ENCODE assay signal across 17 cellular contexts in the genomic region with DNA sequence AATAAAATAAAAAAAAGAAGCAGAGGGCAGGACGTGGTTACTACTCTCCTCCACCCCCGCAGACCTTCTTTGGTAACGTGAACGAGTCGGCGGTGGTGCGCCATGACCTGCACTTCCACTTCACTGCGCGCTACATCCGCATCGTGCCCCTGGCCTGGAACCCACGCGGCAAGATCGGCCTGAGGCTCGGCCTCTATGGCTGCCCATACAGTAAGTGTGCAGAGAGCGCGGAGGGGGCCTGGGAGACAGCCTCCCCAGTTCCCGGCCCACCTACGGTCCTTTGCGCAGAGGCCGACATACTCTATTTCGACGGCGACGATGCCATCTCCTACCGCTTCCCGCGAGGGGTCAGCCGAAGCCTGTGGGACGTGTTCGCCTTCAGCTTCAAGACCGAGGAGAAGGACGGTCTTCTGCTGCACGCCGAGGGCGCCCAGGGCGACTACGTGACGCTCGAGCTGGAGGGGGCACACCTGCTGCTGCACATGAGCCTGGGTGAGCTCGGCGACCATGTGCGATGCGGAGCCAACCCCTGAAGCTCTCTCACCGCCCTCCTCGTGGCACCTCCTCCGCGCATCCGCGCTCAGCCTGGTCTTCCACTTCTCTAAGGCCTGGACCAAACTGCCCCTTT.
"Had no signal": no experiment of that assay in that cellular context is flagged by ENCODE, and none has a peak within 500 bp of the region (broad histone marks: within the 10 kb centered on the region; RNA-seq: fewer than 3 reads in every experiment).

No MANE protein-coding gene starts in this region.

- H3K4me3 Mint-ChIP-seq: activated CD4-positive, alpha-beta memory T cell treated with anti-CD3 and anti-CD28 coated beads, Interleukin-2, amount 10 ng/mL, durations not matched to agents 7 days and 5 days; activated CD8-positive, alpha-beta memory T cell treated with anti-CD3 and anti-CD28 coated beads, Interleukin-2, amount 10 ng/mL, durations not matched to agents 7 days and 5 days; activated naive CD8-positive, alpha-beta T cell; dendritic cell treated with granulocyte-macrophage colony-stimulating factor and Interleukin-4, amounts not matched to agents 40 ng/mL and 50 ng/mL, for 4 days; T-helper 2 cell treated with Interferon-gamma antibody and Interleukin-4, amounts not matched to agents 5 μg/mL and 100 μg/mL, for 36 hours had no signal

- H3K27me3 ChIP-seq: cardiac muscle cell, foreskin keratinocyte, pancreas, tibial artery had no signal

- H3K4me1 ChIP-seq: foreskin keratinocyte had no signal

- DNase-seq: activated CD4-positive, alpha-beta memory T cell treated with anti-CD3 and anti-CD28 coated beads, Interleukin-2, amount 10 ng/mL, durations not matched to agents 7 days and 5 days; activated CD8-positive, alpha-beta memory T cell treated with anti-CD3 and anti-CD28 coated beads, Interleukin-2, amount 10 ng/mL, durations not matched to agents 7 days and 5 days; effector memory CD8-positive, alpha-beta T cell; foreskin keratinocyte; left ventricle myocardium inferior; mammary epithelial cell; midbrain; spleen; stimulated activated CD8-positive, alpha-beta memory T cell treated with anti-CD3 and anti-CD28 coated beads, Interleukin-4, amount 100 ng/mL, for 48 hours; stimulated activated naive CD4-positive, alpha-beta T cell treated with Interleukin-2 at 50 U/mL for 16 hours; tibial artery had no signal

- H3K9me3 ChIP-seq: left ventricle myocardium inferior, pancreas, spleen, tibial artery had no signal

- H3K9me3 Mint-ChIP-seq: activated CD4-positive, alpha-beta memory T cell treated with anti-CD3 and anti-CD28 coated beads, Interleukin-2, amount 10 ng/mL, durations not matched to agents 7 days and 5 days; dendritic cell treated with granulocyte-macrophage colony-stimulating factor and Interleukin-4, amounts not matched to agents 40 ng/mL and 50 ng/mL, for 4 days; effector memory CD8-positive, alpha-beta T cell; T-helper 2 cell treated with Interferon-gamma antibody and Interleukin-4, amounts not matched to agents 5 μg/mL and 100 μg/mL, for 36 hours had no signal

- H3K27ac ChIP-seq: cardiac muscle cell, epithelial cell of prostate, foreskin keratinocyte, spleen, tibial artery had no signal

- H3K27ac Mint-ChIP-seq: activated CD4-positive, alpha-beta memory T cell treated with anti-CD3 and anti-CD28 coated beads, Interleukin-2, amount 10 ng/mL, durations not matched to agents 7 days and 5 days; activated CD8-positive, alpha-beta memory T cell treated with anti-CD3 and anti-CD28 coated beads, Interleukin-2, amount 10 ng/mL, durations not matched to agents 7 days and 5 days; activated naive CD8-positive, alpha-beta T cell; dendritic cell treated with granulocyte-macrophage colony-stimulating factor and Interleukin-4, amounts not matched to agents 40 ng/mL and 50 ng/mL, for 4 days; T-helper 2 cell treated with Interferon-gamma antibody and Interleukin-4, amounts not matched to agents 5 μg/mL and 100 μg/mL, for 36 hours had no signal

- ATAC-seq: activated CD8-positive, alpha-beta memory T cell treated with anti-CD3 and anti-CD28 coated beads, Interleukin-2, amount 10 ng/mL, durations not matched to agents 7 days and 5 days; effector memory CD8-positive, alpha-beta T cell; foreskin keratinocyte had no signal

- H3K4me3 ChIP-seq: cardiac muscle cell, spleen had no signal

- H3K36me3 ChIP-seq: pancreas had no signal

- H3K36me3 Mint-ChIP-seq: activated CD8-positive, alpha-beta memory T cell treated with anti-CD3 and anti-CD28 coated beads, Interleukin-2, amount 10 ng/mL, durations not matched to agents 7 days and 5 days; activated naive CD8-positive, alpha-beta T cell had no signal
